ENCODE assay signal across 14 cellular contexts in the genomic region with DNA sequence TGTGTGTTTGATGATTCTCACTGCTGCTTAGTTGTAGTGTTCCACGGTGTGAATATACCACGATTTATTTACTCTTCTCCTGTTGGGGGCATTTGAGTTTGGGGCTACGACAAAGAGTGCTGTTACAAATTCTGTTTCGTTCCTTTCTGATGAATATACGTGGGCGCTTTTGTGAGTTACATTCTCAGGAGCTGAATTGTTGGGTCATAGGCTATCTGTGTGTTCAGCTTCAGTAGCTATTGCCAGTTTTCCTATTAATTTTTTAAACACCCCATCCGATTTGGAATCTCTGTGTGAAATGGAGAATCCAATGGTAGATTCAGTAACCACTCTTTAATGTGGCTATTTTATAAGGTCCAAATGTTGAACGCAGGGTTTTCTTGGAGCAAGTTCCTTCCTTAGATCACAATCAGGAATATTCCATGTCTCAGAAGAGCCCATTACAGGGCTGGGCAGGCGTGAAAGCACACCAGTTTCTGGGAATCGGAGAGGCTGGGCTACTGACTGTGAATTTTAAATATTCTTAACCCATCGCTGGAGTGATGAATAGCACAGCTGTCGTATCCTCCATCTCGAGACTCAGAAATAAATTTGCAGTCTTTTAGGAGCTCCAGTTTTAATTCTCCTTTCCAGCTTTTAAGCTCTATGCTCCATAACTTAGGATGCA.
DNase-seq lines count a peak whose midpoint lies in the region; ATAC-seq and TF ChIP-seq lines count a peak whose summit lies in the region.
"Had no signal": no experiment of that assay in that cellular context is flagged by ENCODE, and none has a peak within 500 bp of the region (broad histone marks: within the 10 kb centered on the region; RNA-seq: fewer than 3 reads in every experiment).

No MANE protein-coding gene starts in this region.

- no peak overlapping the region for H3K4me3 ChIP-seq in CD4-positive, alpha-beta memory T cell (ENCODE audit: low read length in 2 of 2)
- H3K4me3 ChIP-seq in esophagus muscularis mucosa (no peak overlapping the region), osteoblast (ENCODE audit: insufficient read depth, low read length) (peak overlapping the region; percentile 49)

- H3K4me2 ChIP-seq in osteoblast (ENCODE audit: insufficient read depth, low read length), result peak overlapping the region; percentile 67

- peaks cover 26 to 64% (median 46%) of the 10 kb centered on the region in 4 donors for H3K4me1 Mint-ChIP-seq in CD4-positive, alpha-beta memory T cell
- H3K4me1 Mint-ChIP-seq in nephron progenitor cell, result peaks cover 37% of the 10 kb centered on the region

- CTCF ChIA-PET in CD4-positive, alpha-beta memory T cell (lab: Charles Lee; ENCODE audit: partially characterized antibody), result interaction anchor here (0.9 to 1.2 kb wide), 3 partner anchors 10 to 52 kb away, joined by 3 read pairs; no protein-coding TSS in a partner anchor

- no peak for TF ChIP-seq POLR2A in esophagus muscularis mucosa (IDR thresholded peaks at IDR 0.05; ENCODE audit: low read depth)

- no peak for TF ChIP-seq EP300 in esophagus muscularis mucosa (IDR thresholded peaks at IDR 0.05)

- peak overlapping the region in 6 of 7 donors; percentile 5 to 76 (median 36) for H3K27ac Mint-ChIP-seq in CD4-positive, alpha-beta memory T cell
- no peak overlapping the region for H3K27ac Mint-ChIP-seq in nephron progenitor cell
- H3K27ac Mint-ChIP-seq: IgD-negative memory B cell had no signal

- no peaks in the 10 kb centered on the region for H3K9me3 ChIP-seq in CD4-positive, alpha-beta memory T cell (ENCODE audit: control insufficient read depth in 1 of 2, low read length in 2 of 2)
- H3K9me3 ChIP-seq in esophagus muscularis mucosa (no peaks in the 10 kb centered on the region), osteoblast (ENCODE audit: low read depth, low read length) (no peaks in the 10 kb centered on the region)

- H3K27ac ChIP-seq in CD4-positive, alpha-beta memory T cell (ENCODE audit: low read depth, low read length), result no peak overlapping the region
- H3K27ac ChIP-seq in esophagus muscularis mucosa (replicated peaks in 1 of 4), result peak overlapping the region in 3 of 4 donors; percentile 82 to 88 (median 88)
- H3K27ac ChIP-seq in osteoblast (ENCODE audit: low read depth, low read length), result peak overlapping the region; percentile 49

- peaks cover 6% of the 10 kb centered on the region in 2 donors for H3K36me3 Mint-ChIP-seq in CD4-positive, alpha-beta memory T cell
- no peaks in the 10 kb centered on the region for H3K36me3 Mint-ChIP-seq in nephron progenitor cell (ENCODE audit: low read depth)
- H3K36me3 Mint-ChIP-seq: IgD-negative memory B cell had no signal

- POLR2A ChIA-PET in CD4-positive, alpha-beta memory T cell (lab: Charles Lee; ENCODE audit: partially characterized antibody), result interaction anchor here (0.6 kb wide), 1 partner anchor 153 kb away, joined by 3 read pairs; no protein-coding TSS in a partner anchor

- ATAC-seq in HG03565 (IDR thresholded peaks at IDR 0.05; ENCODE audit: unreplicated experiment), result no peak

- H3K4me1 ChIP-seq in CD4-positive, alpha-beta memory T cell (ENCODE audit: insufficient read depth, low read length), result peaks cover 25% of the 10 kb centered on the region
- H3K4me1 ChIP-seq in esophagus muscularis mucosa (peaks cover 29 to 56% (median 46%) of the 10 kb centered on the region in 4 donors), osteoblast (ENCODE audit: insufficient read depth, low read length) (peaks cover 24% of the 10 kb centered on the region)

- intact Hi-C loops in CD4-positive, alpha-beta memory T cell (cut with micrococcal nuclease), result no loop called here
- intact Hi-C loops in esophagus muscularis mucosa (cut with DNase I), result no loop called here

- DNase-seq in CD4-positive, alpha-beta memory T cell, result no peak
- peak; percentile 51 for DNase-seq in NCI-H526 treated with DMSO at 0.1 percent for 48 hours (lab: John Stamatoyannopoulos, UW)
- DNase-seq in esophagus muscularis mucosa (ENCODE audit: extremely low spot score), result no peak
- DNase-seq in osteoblast (ENCODE audit: insufficient read length, low spot score, missing footprints), result no peak
- no peak for DNase-seq in nephron progenitor cell
- no peak for DNase-seq in NCI-H748 (lab: John Stamatoyannopoulos, UW; ENCODE audit: unreplicated experiment)
- no peak for DNase-seq in glomerular visceral epithelial cell (ENCODE audit: extremely low spot score)
- DNase-seq: AML-193; NCI-H1436 treated with DMSO at 0.1 percent for 48 hours; occipital lobe; stimulated activated CD4-positive, alpha-beta T cell treated with anti-CD3 and anti-CD28 coated beads, Interleukin-15, amount 100 ng/mL, for 24 hours; T-helper 1 cell had no signal

- H3K4me3 Mint-ChIP-seq in CD4-positive, alpha-beta memory T cell, result peak overlapping the region in 5 of 8 donors; percentile 5 to 76 (median 46)
- H3K4me3 Mint-ChIP-seq in nephron progenitor cell, result no peak overlapping the region
- H3K4me3 Mint-ChIP-seq: IgD-negative memory B cell had no signal

- WGBS in esophagus muscularis mucosa, result 78% methylated on average over 13 of the region's 13 CpGs

- TF ChIP-seq CTCF in esophagus muscularis mucosa (IDR thresholded peaks at IDR 0.05) (no peak), osteoblast (IDR thresholded peaks at IDR 0.05; ENCODE audit: extremely low read depth, low read depth, low read length) (no peak), nephron progenitor cell (IDR thresholded peaks at IDR 0.05) (no peak)

- H3K36me3 ChIP-seq in CD4-positive, alpha-beta memory T cell (ENCODE audit: insufficient read depth, low read length), result no peaks in the 10 kb centered on the region
- H3K36me3 ChIP-seq in esophagus muscularis mucosa (no peaks in the 10 kb centered on the region), osteoblast (ENCODE audit: insufficient read depth, low read length) (no peaks in the 10 kb centered on the region)

- H3K27me3 Mint-ChIP-seq in CD4-positive, alpha-beta memory T cell, result no peaks in the 10 kb centered on the region
- H3K27me3 Mint-ChIP-seq in nephron progenitor cell (ENCODE audit: low read depth, poor library complexity), result peaks cover 4% of the 10 kb centered on the region
- H3K27me3 Mint-ChIP-seq: IgD-negative memory B cell had no signal

- H3K79me2 ChIP-seq in osteoblast (ENCODE audit: insufficient read depth, low read length), result peaks cover 5% of the 10 kb centered on the region

- H3K27me3 ChIP-seq in CD4-positive, alpha-beta memory T cell (ENCODE audit: insufficient read depth, low read length), result no peaks in the 10 kb centered on the region
- H3K27me3 ChIP-seq in esophagus muscularis mucosa, result no peaks in the 10 kb centered on the region
- H3K27me3 ChIP-seq in osteoblast (ENCODE audit: insufficient read depth, low read length), result no peaks in the 10 kb centered on the region

- H4K20me1 ChIP-seq in osteoblast (ENCODE audit: insufficient read depth, low read length), result no peaks in the 10 kb centered on the region

- H3K9me3 Mint-ChIP-seq in CD4-positive, alpha-beta memory T cell, result peaks cover 0 to 2% (median 0%) of the 10 kb centered on the region in 8 donors
- peaks cover 5% of the 10 kb centered on the region for H3K9me3 Mint-ChIP-seq in nephron progenitor cell

- peak overlapping the region; percentile 43 for H2AFZ ChIP-seq in osteoblast (ENCODE audit: low read length)
